ENCODE assay signal across 1 cellular context in genomic region chr1:40653851-40654537, GRCh38.
A peak's percentile ranks its signal among the peaks of the same experiment; 100 is the strongest.
TF ChIP-seq lines count a peak whose summit lies in the region.

No MANE protein-coding gene starts in this region.

TF ChIP-seq in HepG2, 621 proteins besides CTCF, POLR2A, EP300 and RAD21 (continued from another document):
- 0 out of 2 replicates have a peak, but pooled peaks have one; percentile 27 for TF ChIP-seq PATZ1 (CRISPR knock-in tag; IDR thresholded peaks at IDR 0.05)
- peak; percentile 77 to 92 for TF ChIP-seq REST (IDR thresholded peaks at IDR 0.05; ENCODE audit: borderline replicate concordance in 1 of 2, low read depth in 1 of 2, low read length in 2 of 2)
- no peak for TF ChIP-seq SOX5 (CRISPR knock-in tag; IDR thresholded peaks at IDR 0.05; ENCODE audit: borderline replicate concordance)
- no peak for TF ChIP-seq TAF15 (IDR thresholded peaks at IDR 0.05; ENCODE audit: low read depth, low read length, poor library complexity, severe bottlenecking)
- TF ChIP-seq ZNF281 (CRISPR knock-in tag; IDR thresholded peaks at IDR 0.05; ENCODE audit: borderline replicate concordance): 0 out of 2 replicates have a peak, but pooled peaks have one; percentile 44
- no peak for TF ChIP-seq RBAK (CRISPR knock-in tag; IDR thresholded peaks at IDR 0.05)
- TF ChIP-seq KLF16 (CRISPR knock-in tag; IDR thresholded peaks at IDR 0.05): no peak
- TF ChIP-seq MIER2 (CRISPR knock-in tag; IDR thresholded peaks at IDR 0.05): peak; percentile 81
TF ChIP-seq in HepG2: peak in this region for 4.
